25 cellular contexts compared by ENCODE assay signal in the genomic region with DNA sequence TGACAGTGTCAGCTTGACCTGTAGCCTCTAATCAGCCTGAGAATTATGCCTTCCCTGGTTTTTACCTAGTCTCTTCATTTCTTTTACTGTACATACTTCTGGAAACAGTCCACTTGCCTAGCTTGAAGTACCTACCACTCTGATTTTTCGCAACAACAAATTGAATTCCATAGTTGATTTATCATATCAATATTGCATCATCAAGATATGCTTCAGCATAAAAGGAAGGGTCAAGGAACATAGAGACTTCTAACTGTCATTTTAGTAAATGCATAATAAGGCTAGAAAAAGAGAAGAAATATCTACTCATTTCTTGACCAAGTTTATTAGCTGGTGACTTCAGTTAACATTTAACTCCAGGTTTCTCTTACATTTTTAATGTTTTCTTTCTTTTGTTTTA.
"Had no signal": no experiment of that assay in that cellular context is flagged by ENCODE, and none has a peak within 500 bp of the region (broad histone marks: within the 10 kb centered on the region; RNA-seq: fewer than 3 reads in every experiment).

No MANE protein-coding gene starts in this region.

- H3K9ac ChIP-seq: KMS-11, SK-N-SH had no signal

- ATAC-seq: Panc1 had no signal

- H3K27ac ChIP-seq: HL-60, KMS-11, RWPE1 had no signal

- DNase-seq: Kasumi-1, MM.1S, MV-4-11, NCI-H1048, NCI-H1105, NCI-H1417, NCI-H146, NCI-H1694 treated with DMSO at 0.1 percent for 48 hours, NCI-H1930, NCI-H2081, NCI-H2107, NCI-H2227 treated with DMSO at 0.1 percent for 48 hours, NCI-H446, NCI-H510A, NCI-H524 treated with DMSO at 0.1 percent for 48 hours, NCI-H69, NCI-H774, PC-3, SHP77, SK-N-SH had no signal

- H3K4me2 ChIP-seq: KMS-11, SK-N-SH had no signal

- FAIRE-seq: HTR-8/SVneo had no signal

- H3K9me3 ChIP-seq: SK-N-SH had no signal
